ENCODE assay signal across 10 cellular contexts in the genomic region with DNA sequence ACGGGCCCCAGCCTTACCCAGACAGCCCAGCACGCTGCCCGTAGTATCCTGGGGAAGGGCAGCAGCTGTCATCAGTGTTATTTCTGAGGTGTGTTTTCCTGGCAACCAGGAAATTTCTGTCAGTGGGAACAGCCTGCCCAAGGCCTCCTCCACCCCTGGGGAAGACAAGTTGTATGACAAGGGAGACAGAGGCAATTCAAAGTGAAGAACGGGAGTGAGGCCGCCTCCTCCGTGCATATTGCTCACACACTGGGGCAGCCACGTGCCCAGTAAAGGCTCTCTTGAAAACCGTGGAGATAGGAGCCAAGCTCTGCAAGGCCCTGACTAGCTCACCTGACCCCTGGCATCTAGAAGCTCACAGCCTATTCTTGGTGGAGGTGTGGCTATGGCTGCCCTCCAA. TPM values are rescaled to one million over a fixed set of nuclear protein-coding genes. Genes with fewer than 3 reads are reported as not detected.
A peak's percentile ranks its signal among the peaks of the same experiment; 100 is the strongest.
DNase-seq lines count a peak whose midpoint lies in the region; ATAC-seq, FAIRE-seq and TF ChIP-seq lines count a peak whose summit lies in the region.
"Had no signal": no experiment of that assay in that cellular context is flagged by ENCODE, and none has a peak within 500 bp of the region (broad histone marks: within the 10 kb centered on the region; RNA-seq: fewer than 3 reads in every experiment).

No MANE protein-coding gene starts in this region.

- TF ChIP-seq POLR2A in body of pancreas (IDR thresholded peaks at IDR 0.05) (no peak), gastrocnemius medialis (IDR thresholded peaks at IDR 0.05) (no peak)

- intact Hi-C loops in body of pancreas (cut with DNase I), result no loop called here
- intact Hi-C loops in gastrocnemius medialis (cut with DNase I; ENCODE audit: low total_unique reads), result no loop called here

- H3K27me3 ChIP-seq in body of pancreas (no peaks in the 10 kb centered on the region), iPS-15b (ENCODE audit: control insufficient read depth, insufficient read depth, low read length) (peaks cover 53% of the 10 kb centered on the region), gastrocnemius medialis (no peaks in the 10 kb centered on the region), small intestine (ENCODE audit: control insufficient read depth in 2 of 2, insufficient read depth in 2 of 2, low read length in 2 of 2) (no peaks in the 10 kb centered on the region)

- H3K4me1 ChIP-seq in body of pancreas, result peaks cover 61% of the 10 kb centered on the region
- H3K4me1 ChIP-seq in iPS-15b (ENCODE audit: control insufficient read depth, insufficient read depth, low read length), result peaks cover 6% of the 10 kb centered on the region
- H3K4me1 ChIP-seq in gastrocnemius medialis, result peaks cover 25 to 26% of the 10 kb centered on the region in 2 donors
- H3K4me1 ChIP-seq in small intestine (ENCODE audit: control insufficient read depth in 2 of 2, insufficient read depth in 1 of 2, low read depth in 1 of 2, low read length in 1 of 2), result peaks cover 0 to 17% of the 10 kb centered on the region in 2 donors

- in situ Hi-C loops in gastrocnemius medialis (cut with MboI; ENCODE audit: low sequenced_read_pairs in 4 of 4), result no loop called here

- peak in 2 of 4 donors; percentile 45 to 50 for DNase-seq in body of pancreas
- DNase-seq in gastrocnemius medialis, result peak; percentile 21 to 58
- no peak for DNase-seq in small intestine
- no peak for DNase-seq in RPMI8226
- DNase-seq in AML-193 (lab: John Stamatoyannopoulos, UW), result no peak
- DNase-seq in globus pallidus (ENCODE audit: low spot score), result no peak
- DNase-seq: activated gamma-delta T cell treated with Interleukin-2 at 50 U/mL for 16 hours, EL had no signal

- no peak for TF ChIP-seq CTCF in body of pancreas (IDR thresholded peaks at IDR 0.05)
- no peak for TF ChIP-seq CTCF in gastrocnemius medialis (IDR thresholded peaks at IDR 0.05 in 4 of 5, conservative IDR thresholded peaks at IDR 0.05 in 1 of 5)

- H3K4me3 ChIP-seq in body of pancreas (no peak overlapping the region), iPS-15b (ENCODE audit: low read depth, low read length) (peak overlapping the region; percentile 13), gastrocnemius medialis (no peak overlapping the region), small intestine (ENCODE audit: low read depth in 1 of 2, low read length in 2 of 2) (no peak overlapping the region)

- FAIRE-seq in small intestine (lab: Jason Lieb, UNC), result no peak

- H3K9me3 ChIP-seq in KOPT-K1 (ENCODE audit: insufficient read depth, low read length, poor library complexity, severe bottlenecking) (no peaks in the 10 kb centered on the region), body of pancreas (no peaks in the 10 kb centered on the region), iPS-15b (ENCODE audit: control insufficient read depth, insufficient read depth, low read length) (no peaks in the 10 kb centered on the region), gastrocnemius medialis (no peaks in the 10 kb centered on the region), small intestine (ENCODE audit: control insufficient read depth, low read depth) (no peaks in the 10 kb centered on the region)

- ATAC-seq in body of pancreas (peak; percentile 13), gastrocnemius medialis (peak; percentile 61 to 75)

- H3K27ac ChIP-seq in KOPT-K1 (ENCODE audit: low read depth, low read length, poor library complexity, severe bottlenecking) (peak overlapping the region; percentile 50), body of pancreas (peak overlapping the region; percentile 51 to 76 (median 66)), gastrocnemius medialis (peak overlapping the region in 3 of 4 donors; percentile 14 to 42 (median 27)), small intestine (ENCODE audit: low read depth in 1 of 2, low read length in 1 of 2) (peak overlapping the region in 1 of 2 donors; percentile 63)

- H3K36me3 ChIP-seq in KOPT-K1 (ENCODE audit: insufficient read depth, low read length), result no peaks in the 10 kb centered on the region
- H3K36me3 ChIP-seq in body of pancreas (replicated peaks in 1 of 2; ENCODE audit: insufficient read depth in 1 of 2, low read depth in 2 of 2), result no peaks in the 10 kb centered on the region
- H3K36me3 ChIP-seq in iPS-15b (ENCODE audit: control insufficient read depth, insufficient read depth, low read length), result no peaks in the 10 kb centered on the region
- no peaks in the 10 kb centered on the region for H3K36me3 ChIP-seq in gastrocnemius medialis
- H3K36me3 ChIP-seq in small intestine (ENCODE audit: control insufficient read depth in 2 of 2, insufficient read depth in 2 of 2, low read length in 2 of 2), result no peaks in the 10 kb centered on the region

- 31 to 41% methylated on average over 7 to 8 of the region's 8 CpGs for WGBS in body of pancreas, 2 donors
- 57 to 62% (median 58%) methylated on average over 8 of the region's 8 CpGs for WGBS in small intestine, 3 donors

- no peak overlapping the region for H3K9ac ChIP-seq in iPS-15b (ENCODE audit: low read depth, low read length)

RNA-seq across cellular contexts. Expression of a gene that starts 57.6 kb away (rescaled TPM):
- total RNA-seq in body of pancreas, result 10 to 100 TPM; 16.3 to 41.5 TPM
- 1 to 10 TPM; 2.1 to 6.7 (median 4.3) TPM for total RNA-seq in gastrocnemius medialis
- 1 to 10 TPM; 2.4 to 9.3 (median 3.1) TPM for polyA plus RNA-seq in small intestine

Comparison
In these comparisons a context has a peak if more than half of its experiments do, and no peak if none do; other contexts are left out.
1. DNase-seq: peak in gastrocnemius medialis (2 of 2); none in small intestine (single experiment), RPMI8226 (single experiment), AML-193 (0 of 2) and globus pallidus (single experiment).